1 cellular context compared by ENCODE assay signal in genomic region chr1:230072866-230073265, GRCh38.
TF ChIP-seq lines count a peak whose summit lies in the region.

No MANE protein-coding gene starts in this region.

TF ChIP-seq in GM12878, 131 proteins besides CTCF, POLR2A, EP300 and RAD21 (continued from another document):
- TF ChIP-seq POLR2AphosphoS5 (IDR thresholded peaks at IDR 0.05; ENCODE audit: low read length) (no peak), RFX5 (IDR thresholded peaks at IDR 0.05; ENCODE audit: low read depth, low read length) (no peak), RELB (IDR thresholded peaks at IDR 0.05; ENCODE audit: low read depth) (no peak), HSF1 (IDR thresholded peaks at IDR 0.05; ENCODE audit: low read depth, low read length) (no peak), GATAD2B (conservative IDR thresholded peaks at IDR 0.05; ENCODE audit: low read depth) (no peak), FOS (IDR thresholded peaks at IDR 0.05; ENCODE audit: borderline replicate concordance, extremely low read depth, insufficient read length) (no peak), TARDBP (IDR thresholded peaks at IDR 0.05; ENCODE audit: borderline replicate concordance) (no peak), PAX5 (IDR thresholded peaks at IDR 0.05; ENCODE audit: borderline replicate concordance, low read depth, low read length) (no peak), PBX3 (IDR thresholded peaks at IDR 0.05; ENCODE audit: insufficient replicate concordance, low read depth, low read length) (no peak), ZZZ3 (IDR thresholded peaks at IDR 0.05; ENCODE audit: control insufficient read depth, insufficient read length, low read depth) (no peak), MLLT1 (IDR thresholded peaks at IDR 0.05) (no peak), ZNF24 (IDR thresholded peaks at IDR 0.05) (no peak), EED (IDR thresholded peaks at IDR 0.05; ENCODE audit: low read depth) (no peak), SUZ12 (IDR thresholded peaks at IDR 0.05; ENCODE audit: unreplicated experiment) (no peak), MYC (IDR thresholded peaks at IDR 0.05; ENCODE audit: insufficient read depth, insufficient read length, insufficient replicate concordance, low read length, severe bottlenecking) (no peak), IRF3 (IDR thresholded peaks at IDR 0.05) (no peak), NKRF (conservative IDR thresholded peaks at IDR 0.05) (no peak), NR2F1 (conservative IDR thresholded peaks at IDR 0.05) (no peak), POLR2AphosphoS2 (IDR thresholded peaks at IDR 0.05; ENCODE audit: low read depth, low read length) (no peak)
TF ChIP-seq in GM12878: peak in this region for 0.
